ENCODE assay signal across 1 cellular context in genomic region chr5:77867194-77867691, GRCh38.
TF ChIP-seq lines count a peak whose summit lies in the region.

No MANE protein-coding gene starts in this region.

TF ChIP-seq in GM23338, 12 proteins besides CTCF, POLR2A, EP300 and RAD21 (continued from another document):
- no peak for TF ChIP-seq EZH2phosphoT487 (IDR thresholded peaks at IDR 0.05; ENCODE audit: unreplicated experiment)
